ENCODE assay signal across 8 cellular contexts in the genomic region with DNA sequence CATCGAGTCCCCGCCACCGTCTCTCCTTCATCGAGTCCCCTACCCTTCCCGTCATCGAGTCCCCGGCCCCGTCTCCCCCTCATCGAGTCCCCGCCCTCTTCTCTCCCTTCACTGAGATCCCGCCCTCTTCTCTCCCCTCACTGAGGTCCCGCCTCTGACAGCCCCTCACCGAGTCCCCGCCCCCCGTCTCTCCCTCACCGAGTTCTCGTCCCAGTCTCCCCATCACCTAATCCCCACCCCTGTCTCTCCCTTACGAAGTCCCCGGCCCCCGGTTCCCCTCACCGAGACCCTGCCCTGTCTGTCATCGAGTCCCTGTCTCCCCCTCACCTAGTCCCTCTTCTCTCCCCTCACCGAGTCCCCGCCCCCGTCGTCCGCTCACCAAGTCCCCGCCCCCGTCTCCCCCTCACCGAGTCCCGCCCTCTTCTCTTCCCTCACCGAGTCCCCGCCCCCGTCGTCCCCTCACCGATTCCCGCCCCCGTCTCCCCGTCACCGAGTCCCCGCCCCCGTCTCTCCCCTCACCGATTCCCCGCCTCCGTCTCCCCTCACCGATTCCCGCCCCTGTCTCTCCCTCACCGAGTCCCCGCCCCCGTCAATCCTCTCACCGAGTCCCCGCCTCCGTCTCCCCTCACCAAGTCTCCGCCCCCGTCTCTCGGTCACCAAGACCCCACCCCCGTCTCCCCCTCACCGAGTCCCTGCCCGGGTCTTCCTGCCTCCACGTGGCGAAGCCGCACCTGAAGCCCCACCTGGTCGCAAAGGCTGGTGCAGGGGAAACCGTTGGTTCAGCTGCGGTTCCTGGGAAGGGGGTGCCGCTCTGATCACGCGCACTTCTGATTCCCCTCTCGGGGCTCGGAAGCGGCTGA. TPM values are rescaled to one million over a fixed set of nuclear protein-coding genes. Genes with fewer than 3 reads are reported as not detected.
DNase-seq lines count a peak whose midpoint lies in the region; ATAC-seq lines count a peak whose summit lies in the region.

No MANE protein-coding gene starts in this region.

- peak; percentile 89 for DNase-seq in DMS79 (lab: John Stamatoyannopoulos, UW)
- DNase-seq in NCI-H748 (lab: John Stamatoyannopoulos, UW; ENCODE audit: unreplicated experiment): peak; percentile 95
- peak; percentile 92 for DNase-seq in activated CD4-positive, alpha-beta memory T cell treated with anti-CD3 and anti-CD28 coated beads for 36 hours
- peak; percentile 99 for DNase-seq in left kidney (ENCODE audit: low read depth, low spot score)
- DNase-seq in stimulated activated CD4-positive, alpha-beta T cell treated with anti-CD3 and anti-CD28 coated beads, Interleukin-1b, Interleukin-23, amount 100 ng/mL, for 1 hour (ENCODE audit: low read depth in 2 of 2): peak; percentile 87 to 91

- intact Hi-C loops in activated CD4-positive, alpha-beta memory T cell treated with anti-CD3 and anti-CD28 coated beads for 36 hours (cut with micrococcal nuclease): loop anchor here (1.0 to 10.0 kb wide), 7 partner anchors 7 to 470 kb away; a partner anchor contains a TSS
- intact Hi-C loops in dendritic cell treated with granulocyte-macrophage colony-stimulating factor and Interleukin-4, amounts not matched to agents 40 ng/mL and 50 ng/mL, for 4 days (cut with micrococcal nuclease): loop anchor here (1.0 to 10.0 kb wide), 6 partner anchors 7 to 655 kb away; a partner anchor contains a TSS

- H3K4me1 Mint-ChIP-seq in activated CD4-positive, alpha-beta memory T cell treated with anti-CD3 and anti-CD28 coated beads for 36 hours (ENCODE audit: low read depth): peaks cover 18% of the 10 kb centered on the region
- peaks cover 28% of the 10 kb centered on the region for H3K4me1 Mint-ChIP-seq in dendritic cell treated with granulocyte-macrophage colony-stimulating factor and Interleukin-4, amounts not matched to agents 40 ng/mL and 50 ng/mL, for 4 days (ENCODE audit: low read depth)

- peak; percentile 57 for ATAC-seq in HG03280 (IDR thresholded peaks at IDR 0.05; ENCODE audit: unreplicated experiment)
- ATAC-seq in GM19035 (IDR thresholded peaks at IDR 0.05; ENCODE audit: unreplicated experiment): no peak

- peak overlapping the region; percentile 87 for H3K27ac Mint-ChIP-seq in activated CD4-positive, alpha-beta memory T cell treated with anti-CD3 and anti-CD28 coated beads for 36 hours
- H3K27ac Mint-ChIP-seq in dendritic cell treated with granulocyte-macrophage colony-stimulating factor and Interleukin-4, amounts not matched to agents 40 ng/mL and 50 ng/mL, for 4 days: peak overlapping the region; percentile 100

- H3K9me3 Mint-ChIP-seq in activated CD4-positive, alpha-beta memory T cell treated with anti-CD3 and anti-CD28 coated beads for 36 hours: no peaks in the 10 kb centered on the region
- no peaks in the 10 kb centered on the region for H3K9me3 Mint-ChIP-seq in dendritic cell treated with granulocyte-macrophage colony-stimulating factor and Interleukin-4, amounts not matched to agents 40 ng/mL and 50 ng/mL, for 4 days

- CTCF ChIA-PET in activated CD4-positive, alpha-beta memory T cell treated with anti-CD3 and anti-CD28 coated beads for 36 hours (lab: Charles Lee): interaction anchor here (1.7 kb wide), 1 partner anchor 167 kb away, joined by 13 read pairs; no protein-coding TSS in a partner anchor

- POLR2A ChIA-PET in activated CD4-positive, alpha-beta memory T cell treated with anti-CD3 and anti-CD28 coated beads for 36 hours (lab: Charles Lee): interaction anchor here (2.1 kb wide), 1 partner anchor 27 kb away, joined by 6 read pairs; a partner anchor contains a TSS

- peak overlapping the region; percentile 80 for H3K4me3 Mint-ChIP-seq in activated CD4-positive, alpha-beta memory T cell treated with anti-CD3 and anti-CD28 coated beads for 36 hours
- H3K4me3 Mint-ChIP-seq in dendritic cell treated with granulocyte-macrophage colony-stimulating factor and Interleukin-4, amounts not matched to agents 40 ng/mL and 50 ng/mL, for 4 days: peak overlapping the region; percentile 99

- H3K36me3 Mint-ChIP-seq in activated CD4-positive, alpha-beta memory T cell treated with anti-CD3 and anti-CD28 coated beads for 36 hours: no peaks in the 10 kb centered on the region
- peaks cover 20% of the 10 kb centered on the region for H3K36me3 Mint-ChIP-seq in dendritic cell treated with granulocyte-macrophage colony-stimulating factor and Interleukin-4, amounts not matched to agents 40 ng/mL and 50 ng/mL, for 4 days (ENCODE audit: low read depth)

- H3K27me3 Mint-ChIP-seq in activated CD4-positive, alpha-beta memory T cell treated with anti-CD3 and anti-CD28 coated beads for 36 hours: no peaks in the 10 kb centered on the region
- H3K27me3 Mint-ChIP-seq in dendritic cell treated with granulocyte-macrophage colony-stimulating factor and Interleukin-4, amounts not matched to agents 40 ng/mL and 50 ng/mL, for 4 days: no peaks in the 10 kb centered on the region

RNA-seq across cellular contexts. Expression of a gene that starts 23.9 kb away (rescaled TPM):
- total RNA-seq in activated CD4-positive, alpha-beta memory T cell treated with anti-CD3 and anti-CD28 coated beads for 36 hours: 1 to 10 TPM; 3.9 to 4.9 TPM

RNA-seq across cellular contexts. Expression of a gene that starts 26.5 kb away (rescaled TPM):
- 10 to 100 TPM; 20.7 to 22.0 TPM for total RNA-seq in activated CD4-positive, alpha-beta memory T cell treated with anti-CD3 and anti-CD28 coated beads for 36 hours

RNA-seq across cellular contexts. Expression of a gene that starts 35.3 kb away (rescaled TPM):
- 100 to 1,000 TPM; 334 to 346 TPM for total RNA-seq in activated CD4-positive, alpha-beta memory T cell treated with anti-CD3 and anti-CD28 coated beads for 36 hours

RNA-seq across cellular contexts. Expression of a gene that starts 42.7 kb away (rescaled TPM):
- 10 to 100 TPM; 85.4 to 86.1 TPM for total RNA-seq in activated CD4-positive, alpha-beta memory T cell treated with anti-CD3 and anti-CD28 coated beads for 36 hours
